ENCODE assay signal across 2 cellular contexts in genomic region chr9:96484521-96484931, GRCh38.
TF ChIP-seq lines count a peak whose summit lies in the region.

No MANE protein-coding gene starts in this region.

TF ChIP-seq in K562, 482 proteins besides CTCF, POLR2A, EP300 and RAD21 (continued from another document):
- TF ChIP-seq TCF15 (CRISPR knock-in tag; IDR thresholded peaks at IDR 0.05) = no peak
- peak; percentile 10 to 12; a peak in 2 of 4 replicates for TF ChIP-seq TRIM24 (IDR thresholded peaks at IDR 0.05)
- TF ChIP-seq ZNF584 (CRISPR knock-in tag; IDR thresholded peaks at IDR 0.05; ENCODE audit: low read depth) = 0 out of 2 replicates have a peak, but pooled peaks have one; percentile 14
- peak; percentile 38; the same call in 1 of the 2 replicates for TF ChIP-seq CEBPG (CRISPR knock-in tag; IDR thresholded peaks at IDR 0.05)
- peak in 1 of 2 experiments; percentile 73; a peak in 2 of 4 replicates for TF ChIP-seq CEBPG (tag; conservative IDR thresholded peaks at IDR 0.05 in 1 of 2, IDR thresholded peaks at IDR 0.05 in 1 of 2)
- TF ChIP-seq SRSF9 (IDR thresholded peaks at IDR 0.05; ENCODE audit: borderline replicate concordance, low read depth, low read length) = no peak
- TF ChIP-seq XRCC3 (IDR thresholded peaks at IDR 0.05) = no peak
- no peak for TF ChIP-seq DACH1 (IDR thresholded peaks at IDR 0.05; ENCODE audit: partially characterized antibody)
- peak; percentile 77 for TF ChIP-seq ATF3 (IDR thresholded peaks at IDR 0.05)
- no peak for TF ChIP-seq ATF3 (CRISPR knock-in tag; conservative IDR thresholded peaks at IDR 0.05)
- peak; percentile 47; the same call in 1 of the 2 replicates for TF ChIP-seq JUN (IDR thresholded peaks at IDR 0.05; ENCODE audit: borderline replicate concordance, low read depth, low read length)
- TF ChIP-seq JUN (CRISPR knock-in tag; IDR thresholded peaks at IDR 0.05; ENCODE audit: borderline replicate concordance) = no peak
- peak; percentile 28; the same call in 1 of the 2 replicates for TF ChIP-seq DPF2 (IDR thresholded peaks at IDR 0.05)

TF ChIP-seq in SK-N-SH, 30 proteins besides CTCF, POLR2A, EP300 and RAD21 (continued from another document):
- no peak for TF ChIP-seq REST (IDR thresholded peaks at IDR 0.05; ENCODE audit: low read depth, low read length)
- no peak for TF ChIP-seq MAX (IDR thresholded peaks at IDR 0.05; ENCODE audit: low read depth)
- TF ChIP-seq CHD2 (IDR thresholded peaks at IDR 0.05; ENCODE audit: low read length, partially characterized antibody) = no peak
- no peak for TF ChIP-seq JUND (IDR thresholded peaks at IDR 0.05)
